In the genomic region with DNA sequence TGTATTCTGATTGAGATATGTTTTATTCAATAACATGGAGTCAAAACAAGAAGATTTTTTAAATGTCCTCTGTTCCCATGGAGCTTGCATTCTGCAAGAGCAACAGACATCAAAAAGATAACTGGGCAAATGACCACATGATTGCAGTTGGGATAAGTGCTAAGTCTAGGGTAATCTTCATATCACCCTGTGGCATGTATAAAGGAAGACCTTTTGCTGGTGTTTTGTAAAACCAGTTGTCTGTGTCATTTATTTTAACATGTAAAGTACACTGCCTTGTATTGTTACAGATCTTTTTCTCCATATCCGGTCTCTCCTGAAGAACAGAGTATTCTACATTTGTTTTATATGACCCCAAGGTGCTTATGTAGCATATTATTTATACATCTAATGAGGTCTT, we compare ENCODE assay signal across 21 cellular contexts.
"Had no signal": no experiment of that assay in that cellular context is flagged by ENCODE, and none has a peak within 500 bp of the region (broad histone marks: within the 10 kb centered on the region; RNA-seq: fewer than 3 reads in every experiment).

No MANE protein-coding gene starts in this region.

- H3K27me3 Mint-ChIP-seq: activated CD4-positive, alpha-beta T cell treated with anti-CD3 and anti-CD28 coated beads, Interleukin-2, amount 10 ng/mL, durations not matched to agents 24 days and 14 days; naive thymus-derived CD8-positive, alpha-beta T cell had no signal

- H3K9me3 Mint-ChIP-seq: activated CD4-positive, alpha-beta T cell treated with anti-CD3 and anti-CD28 coated beads, Interleukin-2, amount 10 ng/mL, durations not matched to agents 24 days and 14 days; activated naive CD4-positive, alpha-beta T cell treated with anti-CD3 and anti-CD28 coated beads for 36 hours; activated T-cell treated with anti-CD3 and anti-CD28 coated beads, Interleukin-2, amount 50 U/mL, for 4 hours; naive thymus-derived CD8-positive, alpha-beta T cell had no signal

- DNase-seq: activated CD4-positive, alpha-beta T cell treated with anti-CD3 and anti-CD28 coated beads, Interleukin-2, amount 10 ng/mL, durations not matched to agents 24 days and 14 days; activated CD4-positive, CD25-positive, alpha-beta regulatory T cell; activated CD8-positive, alpha-beta T cell treated with anti-CD3 and anti-CD28 coated beads, Interleukin-2, amount 10 ng/mL, durations not matched to agents 7 days and 5 days; activated naive CD4-positive, alpha-beta T cell treated with anti-CD3 and anti-CD28 coated beads for 36 hours; activated T-cell treated with anti-CD3 and anti-CD28 coated beads, Interleukin-2, amount 50 U/mL, for 4 hours; anterior cingulate cortex; dermis blood vessel endothelial cell; effector memory CD4-positive, alpha-beta T cell; esophagus squamous epithelium; left cardiac atrium; mesendoderm; naive thymus-derived CD8-positive, alpha-beta T cell; posterior cingulate gyrus; sigmoid colon; stimulated activated CD4-positive, alpha-beta T cell treated with anti-CD3 and anti-CD28 coated beads, Interleukin-12 subunit alpha, Interleukin-12 subunit beta, amount 100 ng/mL, for 4 hours; stimulated activated CD4-positive, alpha-beta T cell treated with anti-CD3 and anti-CD28 coated beads, Interleukin-1b, Interleukin-23, amount 100 ng/mL, for 48 hours; stimulated activated CD8-positive, alpha-beta memory T cell treated with anti-CD3 and anti-CD28 coated beads, Interleukin-4, amount 100 ng/mL, for 48 hours; stimulated activated naive CD4-positive, alpha-beta T cell; upper lobe of right lung had no signal

- H3K27ac Mint-ChIP-seq: activated CD4-positive, alpha-beta T cell treated with anti-CD3 and anti-CD28 coated beads, Interleukin-2, amount 10 ng/mL, durations not matched to agents 24 days and 14 days; activated CD8-positive, alpha-beta T cell treated with anti-CD3 and anti-CD28 coated beads, Interleukin-2, amount 10 ng/mL, durations not matched to agents 7 days and 5 days; activated naive CD4-positive, alpha-beta T cell treated with anti-CD3 and anti-CD28 coated beads for 36 hours had no signal

- H3K4me1 ChIP-seq: upper lobe of right lung had no signal

- ATAC-seq: activated CD8-positive, alpha-beta T cell treated with anti-CD3 and anti-CD28 coated beads, Interleukin-2, amount 10 ng/mL, durations not matched to agents 7 days and 5 days; activated T-cell treated with anti-CD3 and anti-CD28 coated beads, Interleukin-2, amount 50 U/mL, for 4 hours; left cardiac atrium; naive thymus-derived CD8-positive, alpha-beta T cell; upper lobe of right lung had no signal

- H3K27ac ChIP-seq: esophagus squamous epithelium, sigmoid colon, upper lobe of right lung had no signal

- H3K27me3 ChIP-seq: esophagus squamous epithelium, sigmoid colon, upper lobe of right lung had no signal

- H3K4me3 ChIP-seq: esophagus squamous epithelium, sigmoid colon, upper lobe of right lung had no signal

- FAIRE-seq: bronchial epithelial cell, endothelial cell of umbilical vein had no signal

- H3K9me3 ChIP-seq: esophagus squamous epithelium, sigmoid colon, upper lobe of right lung had no signal

- H3K4me3 Mint-ChIP-seq: activated CD4-positive, alpha-beta T cell treated with anti-CD3 and anti-CD28 coated beads, Interleukin-2, amount 10 ng/mL, durations not matched to agents 24 days and 14 days; activated CD8-positive, alpha-beta T cell treated with anti-CD3 and anti-CD28 coated beads, Interleukin-2, amount 10 ng/mL, durations not matched to agents 7 days and 5 days; activated naive CD4-positive, alpha-beta T cell treated with anti-CD3 and anti-CD28 coated beads for 36 hours; activated T-cell treated with anti-CD3 and anti-CD28 coated beads, Interleukin-2, amount 50 U/mL, for 4 hours; naive thymus-derived CD8-positive, alpha-beta T cell had no signal
